1 cellular context compared by ENCODE assay signal in genomic region chr4:37603070-37603468, GRCh38.
A peak's percentile ranks its signal among the peaks of the same experiment; 100 is the strongest.
TF ChIP-seq lines count a peak whose summit lies in the region.

No MANE protein-coding gene starts in this region.

TF ChIP-seq in HepG2, 621 proteins besides CTCF, POLR2A, EP300 and RAD21 (continued from another document and continues in another):
- no peak for TF ChIP-seq HBP1 (CRISPR knock-in tag; IDR thresholded peaks at IDR 0.05; ENCODE audit: low read depth)
- TF ChIP-seq ZBTB33 (CRISPR knock-in tag; IDR thresholded peaks at IDR 0.05): peak; percentile 38; the same call in 1 of the 2 replicates
- 0 out of 2 replicates have a peak, but pooled peaks have one; percentile 30 for TF ChIP-seq ZNF276 (CRISPR knock-in tag; IDR thresholded peaks at IDR 0.05; ENCODE audit: low read depth)
- TF ChIP-seq ZNF749 (CRISPR knock-in tag; IDR thresholded peaks at IDR 0.05; ENCODE audit: borderline replicate concordance): no peak
- TF ChIP-seq TCF7 (IDR thresholded peaks at IDR 0.05; ENCODE audit: low read depth): no peak
- no peak for TF ChIP-seq KLF12 (CRISPR knock-in tag; IDR thresholded peaks at IDR 0.05; ENCODE audit: borderline replicate concordance)
- TF ChIP-seq BCL3 (CRISPR knock-in tag; IDR thresholded peaks at IDR 0.05): 0 out of 2 replicates have a peak, but pooled peaks have one; percentile 34
- no peak for TF ChIP-seq RBM22 (optimal IDR thresholded peaks at IDR 0.05; ENCODE audit: low read length)
- TF ChIP-seq SMC3 (IDR thresholded peaks at IDR 0.05; ENCODE audit: low read length): peak; percentile 91
- TF ChIP-seq MYC (CRISPR knock-in tag; IDR thresholded peaks at IDR 0.05; ENCODE audit: borderline replicate concordance): peak; percentile 39; the same call in 1 of the 2 replicates
- TF ChIP-seq GLI4 (CRISPR knock-in tag; IDR thresholded peaks at IDR 0.05; ENCODE audit: borderline replicate concordance): no peak
- TF ChIP-seq ZNF292 (CRISPR knock-in tag; IDR thresholded peaks at IDR 0.05; ENCODE audit: borderline replicate concordance, low read depth): no peak
- peak; percentile 33; the same call in 1 of the 2 replicates for TF ChIP-seq MAX (IDR thresholded peaks at IDR 0.05)
- no peak for TF ChIP-seq ZKSCAN8 (CRISPR knock-in tag; IDR thresholded peaks at IDR 0.05; ENCODE audit: borderline replicate concordance)
- TF ChIP-seq CREB1 (IDR thresholded peaks at IDR 0.05): no peak
- no peak for TF ChIP-seq CREB1 (CRISPR knock-in tag; IDR thresholded peaks at IDR 0.05)
- 0 out of 2 replicates have a peak, but pooled peaks have one; percentile 29 for TF ChIP-seq SOX5 (CRISPR knock-in tag; IDR thresholded peaks at IDR 0.05; ENCODE audit: borderline replicate concordance)
- no peak for TF ChIP-seq ZBTB25 (CRISPR knock-in tag; IDR thresholded peaks at IDR 0.05)
- TF ChIP-seq KLF11 (CRISPR knock-in tag; IDR thresholded peaks at IDR 0.05): no peak
- TF ChIP-seq ZSCAN12 (CRISPR knock-in tag; IDR thresholded peaks at IDR 0.05): no peak
- TF ChIP-seq RCOR2 (CRISPR knock-in tag; IDR thresholded peaks at IDR 0.05): no peak
- 0 out of 2 replicates have a peak, but pooled peaks have one; percentile 19 for TF ChIP-seq GABPB1 (CRISPR knock-in tag; IDR thresholded peaks at IDR 0.05)
- no peak for TF ChIP-seq HOXD1 (CRISPR knock-in tag; IDR thresholded peaks at IDR 0.05)
- peak; percentile 31; the same call in 1 of the 2 replicates for TF ChIP-seq ZFP91 (CRISPR knock-in tag; IDR thresholded peaks at IDR 0.05; ENCODE audit: borderline replicate concordance)
- no peak for TF ChIP-seq MED1 (CRISPR knock-in tag; IDR thresholded peaks at IDR 0.05)
- TF ChIP-seq ZSCAN30 (CRISPR knock-in tag; IDR thresholded peaks at IDR 0.05): no peak
- TF ChIP-seq STAG1 (CRISPR knock-in tag; IDR thresholded peaks at IDR 0.05): peak; percentile 97
- 0 out of 2 replicates have a peak, but pooled peaks have one; percentile 23 for TF ChIP-seq FOSL2 (CRISPR knock-in tag; IDR thresholded peaks at IDR 0.05)
- no peak for TF ChIP-seq POLR2G (IDR thresholded peaks at IDR 0.05; ENCODE audit: low read depth, low read length)
- no peak for TF ChIP-seq ZNF589 (CRISPR knock-in tag; conservative IDR thresholded peaks at IDR 0.05)
- TF ChIP-seq ZBTB49 (CRISPR knock-in tag; IDR thresholded peaks at IDR 0.05; ENCODE audit: borderline replicate concordance): no peak
- TF ChIP-seq ZNF678 (CRISPR knock-in tag; IDR thresholded peaks at IDR 0.05): no peak
- no peak for TF ChIP-seq SKI (IDR thresholded peaks at IDR 0.05; ENCODE audit: partially characterized antibody)
- no peak for TF ChIP-seq DPF2 (CRISPR knock-in tag; IDR thresholded peaks at IDR 0.05; ENCODE audit: borderline replicate concordance, low read depth)
- TF ChIP-seq MIER2 (CRISPR knock-in tag; IDR thresholded peaks at IDR 0.05): no peak
- TF ChIP-seq ZNF644 (CRISPR knock-in tag; IDR thresholded peaks at IDR 0.05; ENCODE audit: low read depth): no peak
- TF ChIP-seq ZNF30 (CRISPR knock-in tag; IDR thresholded peaks at IDR 0.05): no peak
- no peak for TF ChIP-seq POGK (CRISPR knock-in tag; conservative IDR thresholded peaks at IDR 0.05)
- no peak for TF ChIP-seq ZNF609 (CRISPR knock-in tag; IDR thresholded peaks at IDR 0.05; ENCODE audit: borderline replicate concordance)
- no peak for TF ChIP-seq SMAD3 (CRISPR knock-in tag; IDR thresholded peaks at IDR 0.05)
- no peak for TF ChIP-seq TEAD2 (CRISPR knock-in tag; IDR thresholded peaks at IDR 0.05)
